ENCODE assay signal across 21 cellular contexts in genomic region chr14:91647817-91648216, GRCh38.
"Had no signal": no experiment of that assay in that cellular context is flagged by ENCODE, and none has a peak within 500 bp of the region (broad histone marks: within the 10 kb centered on the region; RNA-seq: fewer than 3 reads in every experiment).

No MANE protein-coding gene starts in this region.

- H3K27ac ChIP-seq: dorsolateral prefrontal cortex, esophagus squamous epithelium, lower lobe of right lung, prostate gland, right atrium auricular region, stomach, thyroid gland, vagina had no signal

- H3K36me3 ChIP-seq: esophagus squamous epithelium, lower lobe of right lung, prostate gland, right atrium auricular region, stomach, thyroid gland, vagina had no signal

- H3K4me1 ChIP-seq: esophagus squamous epithelium, lower lobe of right lung, prostate gland, right atrium auricular region, thyroid gland, vagina had no signal

- H3K27me3 ChIP-seq: esophagus squamous epithelium, right atrium auricular region, stomach, thyroid gland, vagina had no signal

- H3K9me3 ChIP-seq: esophagus squamous epithelium, lower lobe of right lung, prostate gland, right atrium auricular region, stomach, thyroid gland, vagina had no signal

- H3K4me2 ChIP-seq: smooth muscle cell had no signal

- DNase-seq: dorsolateral prefrontal cortex; effector CD4-positive, alpha-beta T cell; esophagus squamous epithelium; left ventricle myocardium superior; lower lobe of right lung; naive thymus-derived CD8-positive, alpha-beta T cell; nephron progenitor cell; nucleus accumbens; stimulated activated CD4-positive, alpha-beta T cell treated with anti-CD3 and anti-CD28 coated beads, Interleukin-12 subunit alpha, Interleukin-12 subunit beta, amount 100 ng/mL, for 4 hours; stimulated activated CD4-positive, alpha-beta T cell treated with anti-CD3 and anti-CD28 coated beads, Interleukin-1b, Interleukin-23, amount 100 ng/mL, for 48 hours; stimulated activated CD4-positive, alpha-beta T cell treated with anti-CD3 and anti-CD28 coated beads, Interleukin-4, amount 100 ng/mL, for 1 hour; stimulated activated naive CD4-positive, alpha-beta T cell treated with Interleukin-2 at 50 U/mL for 16 hours; stomach; thyroid gland; trophoblast cell had no signal

- FAIRE-seq: frontal cortex, keratinocyte had no signal

- H3K4me3 ChIP-seq: dorsolateral prefrontal cortex, esophagus squamous epithelium, lower lobe of right lung, prostate gland, right atrium auricular region, smooth muscle cell, stomach, thyroid gland, vagina had no signal
